ENCODE assay signal across 15 cellular contexts in the genomic region with DNA sequence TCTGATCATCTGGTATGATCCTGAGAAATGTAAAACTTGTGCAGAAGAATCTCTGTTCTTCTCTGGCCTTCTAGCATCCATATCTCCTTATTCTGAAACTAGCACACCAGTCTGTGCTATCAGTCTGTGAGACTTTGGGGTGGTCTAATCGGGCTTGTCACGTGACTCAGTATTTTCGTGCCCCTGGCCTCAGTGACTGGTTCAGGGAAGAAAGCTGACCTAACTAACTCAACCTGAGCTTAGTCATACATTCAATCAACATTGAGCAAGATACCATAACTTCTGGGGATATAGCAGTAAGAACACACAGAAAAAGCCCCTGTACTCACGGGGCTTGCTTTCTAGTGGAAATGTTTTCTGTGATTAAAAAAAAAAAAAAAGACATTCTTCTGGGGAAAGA.
"Had no signal": no experiment of that assay in that cellular context is flagged by ENCODE, and none has a peak within 500 bp of the region (broad histone marks: within the 10 kb centered on the region; RNA-seq: fewer than 3 reads in every experiment).

No MANE protein-coding gene starts in this region.

- H3K27ac Mint-ChIP-seq: T-helper 17 cell had no signal

- H3K27me3 Mint-ChIP-seq: T-helper 17 cell had no signal

- H3K27me3 ChIP-seq: cardiac muscle cell, colonic mucosa, hepatocyte, stomach had no signal

- H3K27ac ChIP-seq: cardiac muscle cell, colonic mucosa, hepatocyte, stomach, thoracic aorta had no signal

- H3K4me3 Mint-ChIP-seq: neural crest cell, T-helper 17 cell had no signal

- ATAC-seq: left ventricle myocardium superior, T-helper 17 cell had no signal

- H3K9me3 ChIP-seq: colonic mucosa, stomach, thoracic aorta had no signal

- DNase-seq: activated CD4-positive, alpha-beta T cell treated with anti-CD3 and anti-CD28 coated beads, Interleukin-2, amount 50 U/mL, for 1 hour; activated CD4-positive, CD25-positive, alpha-beta regulatory T cell; activated naive CD4-positive, alpha-beta T cell treated with anti-CD3 and anti-CD28 coated beads, Interleukin-2, amount 50 U/mL, for 16 hours; activated T-cell treated with anti-CD3 and anti-CD28 coated beads, Interleukin-2, amount 50 U/mL, for 1 hour; amygdala; colonic mucosa; left ventricle myocardium superior; stimulated activated CD4-positive, alpha-beta T cell treated with anti-CD3 and anti-CD28 coated beads, Interleukin-15, amount 100 ng/mL, for 24 hours; stimulated activated CD4-positive, alpha-beta T cell treated with anti-CD3 and anti-CD28 coated beads, Interleukin-4, amount 100 ng/mL, for 24 hours; stomach; T-helper 17 cell had no signal

- H3K36me3 ChIP-seq: cardiac muscle cell, colonic mucosa, stomach, thoracic aorta had no signal

- H3K4me3 ChIP-seq: cardiac muscle cell, colonic mucosa, hepatocyte, stomach, thoracic aorta had no signal

- H2AFZ ChIP-seq: hepatocyte had no signal

- H3K9me3 Mint-ChIP-seq: neural crest cell had no signal

- H3K4me2 ChIP-seq: hepatocyte had no signal

- H3K4me1 Mint-ChIP-seq: neural crest cell, T-helper 17 cell had no signal

- H3K4me1 ChIP-seq: colonic mucosa had no signal
